In genomic region chr19:18389736-18390074, GRCh38 we compare ENCODE assay signal across 1 cellular context.
TF ChIP-seq lines count a peak whose summit lies in the region.

No MANE protein-coding gene starts in this region.

TF ChIP-seq in HCT116, 20 proteins besides CTCF, POLR2A, EP300 and RAD21 (continued from another document):
- TF ChIP-seq REST (IDR thresholded peaks at IDR 0.05; ENCODE audit: low read depth) (no peak), JUND (IDR thresholded peaks at IDR 0.05) (no peak), ZFX (IDR thresholded peaks at IDR 0.05) (no peak), ATF3 (IDR thresholded peaks at IDR 0.05) (no peak), EZH2phosphoT487 (IDR thresholded peaks at IDR 0.05; ENCODE audit: borderline replicate concordance) (no peak), EGR1 (IDR thresholded peaks at IDR 0.05; ENCODE audit: low read depth) (no peak), ZNF274 (IDR thresholded peaks at IDR 0.05; ENCODE audit: low read depth, low read length) (no peak), ZBTB33 (IDR thresholded peaks at IDR 0.05; ENCODE audit: extremely low read depth, insufficient replicate concordance, low read length) (no peak)
